Comparison of ENCODE assay signal across 15 cellular contexts in genomic region chr1:241972703-241973375, GRCh38. TPM values are rescaled to one million over a fixed set of nuclear protein-coding genes. Genes with fewer than 3 reads are reported as not detected.
DNase-seq lines count a peak whose midpoint lies in the region; ATAC-seq and TF ChIP-seq lines count a peak whose summit lies in the region.
"Had no signal": no experiment of that assay in that cellular context is flagged by ENCODE, and none has a peak within 500 bp of the region (broad histone marks: within the 10 kb centered on the region; RNA-seq: fewer than 3 reads in every experiment).

No MANE protein-coding gene starts in this region.

- H3K27ac ChIP-seq in GM23248 = no peak overlapping the region

- H3K9me2 ChIP-seq in GM23248 (ENCODE audit: insufficient read depth) = no peaks in the 10 kb centered on the region

- H3K4me1 ChIP-seq in GM23248 (ENCODE audit: insufficient read depth) = peaks cover 8% of the 10 kb centered on the region

- H3K27ac Mint-ChIP-seq in neural crest cell (ENCODE audit: unreplicated experiment) = peak overlapping the region; percentile 99
- H3K27ac Mint-ChIP-seq: stimulated activated naive CD8-positive, alpha-beta T cell treated with anti-CD3 and anti-CD28 coated beads, Interleukin-15, amount 100 ng/mL, for 72 hours had no signal

- H3K4me1 Mint-ChIP-seq in neural crest cell = peaks cover 18% of the 10 kb centered on the region
- H3K4me1 Mint-ChIP-seq: stimulated activated naive CD8-positive, alpha-beta T cell treated with anti-CD3 and anti-CD28 coated beads, Interleukin-15, amount 100 ng/mL, for 72 hours had no signal

- WGBS in GM23248 (ENCODE audit: low coverage in 1 of 2, low lambda C conversion rate in 2 of 2, missing lambda C conversion rate in 2 of 2), 2 experiments = 25 to 33% methylated on average over 6 of the region's 6 CpGs

- TF ChIP-seq CTCF in neural crest cell (conservative IDR thresholded peaks at IDR 0.05) = no peak

- H3K27me3 ChIP-seq in GM23248 (replicated peaks; ENCODE audit: insufficient read depth) = no peaks in the 10 kb centered on the region

- no peaks in the 10 kb centered on the region for H3K36me3 Mint-ChIP-seq in neural crest cell (ENCODE audit: low read depth)

- no peak overlapping the region for H3K9ac ChIP-seq in GM23248

- no peak for ATAC-seq in HG03039 (IDR thresholded peaks at IDR 0.05; ENCODE audit: unreplicated experiment)
- ATAC-seq: HCT116; stimulated activated naive CD8-positive, alpha-beta T cell treated with anti-CD3 and anti-CD28 coated beads, Interleukin-15, amount 100 ng/mL, for 72 hours had no signal

- H2AFZ ChIP-seq in GM23248 = no peak overlapping the region

- no peaks in the 10 kb centered on the region for H3F3A ChIP-seq in GM23248 (ENCODE audit: insufficient read depth)

- peaks cover 3% of the 10 kb centered on the region for H3K9me3 Mint-ChIP-seq in neural crest cell
- H3K9me3 Mint-ChIP-seq: stimulated activated naive CD8-positive, alpha-beta T cell treated with anti-CD3 and anti-CD28 coated beads, Interleukin-15, amount 100 ng/mL, for 72 hours had no signal

- peak overlapping the region; percentile 72 for H3K4me3 Mint-ChIP-seq in neural crest cell
- H3K4me3 Mint-ChIP-seq: stimulated activated naive CD8-positive, alpha-beta T cell treated with anti-CD3 and anti-CD28 coated beads, Interleukin-15, amount 100 ng/mL, for 72 hours had no signal

- in situ Hi-C loops in GM23248 (cut with MboI) = no loop called here

- H3K79me2 ChIP-seq in GM23248 (ENCODE audit: insufficient read depth) = no peaks in the 10 kb centered on the region

- no peaks in the 10 kb centered on the region for H3K36me3 ChIP-seq in GM23248 (ENCODE audit: low read depth)

- no peaks in the 10 kb centered on the region for H3K9me3 ChIP-seq in GM23248 (ENCODE audit: low read depth)

- no peaks in the 10 kb centered on the region for H4K20me1 ChIP-seq in GM23248 (ENCODE audit: insufficient read depth)

- no peaks in the 10 kb centered on the region for H3K27me3 Mint-ChIP-seq in neural crest cell (ENCODE audit: low read depth)
- H3K27me3 Mint-ChIP-seq: stimulated activated naive CD8-positive, alpha-beta T cell treated with anti-CD3 and anti-CD28 coated beads, Interleukin-15, amount 100 ng/mL, for 72 hours had no signal

- H3K4me2 ChIP-seq in GM23248 (ENCODE audit: unreplicated experiment) = no peak overlapping the region

- H3K4me3 ChIP-seq in GM23248 = no peak overlapping the region

- DNase-seq in GM23248 (peak; percentile 45), NCI-H524 (lab: John Stamatoyannopoulos, UW) (peak; percentile 71 to 81), ecto neural progenitor cell (ENCODE audit: low spot score) (peak; percentile 78), neural crest cell (ENCODE audit: low read depth, low spot score) (peak; percentile 54), NK-92 (lab: John Stamatoyannopoulos, UW; ENCODE audit: unreplicated experiment) (no peak), cortex of kidney (lab: John Stamatoyannopoulos, UW) (no peak), epidermal melanocyte (ENCODE audit: insufficient read length, low spot score) (no peak)
- DNase-seq: mammary epithelial cell; NCI-H187; stimulated activated naive CD8-positive, alpha-beta T cell treated with anti-CD3 and anti-CD28 coated beads, Interleukin-15, amount 100 ng/mL, for 72 hours had no signal

RNA-seq across cellular contexts. Expression of gene BECN2, which starts 15.3 kb away (rescaled TPM):
- total RNA-seq in GM23248 (2014; rRNA removed; shearing (Covaris generic)) = not detected in 2 replicates
- not detected in 2 replicates for polyA plus RNA-seq in GM23248 (2016; fragmentation: Nextera tagmentation; extraction: Ambion mirVana)
- not detected in 2 replicates for total RNA-seq in neural crest cell
- total RNA-seq: activated CD8-positive, alpha-beta memory T cell treated with anti-CD3 and anti-CD28 coated beads for 36 hours; fibroblast of lung; G401; mammary epithelial cell had no signal
- polyA plus RNA-seq: fibroblast of lung, mammary epithelial cell had no signal

RNA-seq across cellular contexts. Expression of gene MAP1LC3C, which starts 26.1 kb away (rescaled TPM):
- total RNA-seq in GM23248 (2014; rRNA removed; shearing (Covaris generic)) = not detected in 2 replicates
- polyA plus RNA-seq in GM23248 (2016; fragmentation: Nextera tagmentation; extraction: Ambion mirVana) = 0.36 TPM in 1 of 2 replicates, not detected in the other
- 0.54 and 1.1 TPM in 2 replicates for total RNA-seq in neural crest cell
- total RNA-seq: activated CD8-positive, alpha-beta memory T cell treated with anti-CD3 and anti-CD28 coated beads for 36 hours; mammary epithelial cell had no signal
- polyA plus RNA-seq: mammary epithelial cell had no signal

Comparison
In these comparisons a context has a peak if more than half of its experiments do, and no peak if none do; other contexts are left out.
1. DNase-seq: peak in GM23248 (single experiment), NCI-H524 (2 of 2), ecto neural progenitor cell (single experiment) and neural crest cell (single experiment); none in NK-92 (single experiment), cortex of kidney (single experiment) and epidermal melanocyte (single experiment).